ENCODE assay signal across 8 cellular contexts in genomic region chr4:74444891-74445642, GRCh38. TPM values are rescaled to one million over a fixed set of nuclear protein-coding genes. Genes with fewer than 3 reads are reported as not detected.
DNase-seq lines count a peak whose midpoint lies in the region; ATAC-seq and TF ChIP-seq lines count a peak whose summit lies in the region.

Gene AREG (plus strand): TSS chr4:74445136. CDS start chr4:74445346, 210 bp downstream.

- peak; percentile 84 for ATAC-seq in HG02973 (IDR thresholded peaks at IDR 0.05; ENCODE audit: unreplicated experiment)

- peak; percentile 40 for DNase-seq in SIG-M5 treated with dmso at 0.1 percent for 504 hours (lab: John Stamatoyannopoulos, UW; ENCODE audit: unreplicated experiment)
- DNase-seq in SIG-M5 (lab: John Stamatoyannopoulos, UW), result no peak
- DNase-seq in NCI-H526 treated with DMSO at 0.1 percent for 48 hours (lab: John Stamatoyannopoulos, UW), result peak; percentile 49
- DNase-seq in activated CD8-positive, alpha-beta memory T cell treated with anti-CD3 and anti-CD28 coated beads for 1 hour (ENCODE audit: extremely low read depth in 1 of 2, low read depth in 1 of 2), result peak; percentile 86 to 90
- peak; percentile 93 for DNase-seq in endodermal cell
- DNase-seq in stimulated activated CD8-positive, alpha-beta memory T cell treated with anti-CD3 and anti-CD28 coated beads, Interleukin-2, amount 100 ng/mL, for 48 hours (ENCODE audit: low read depth in 2 of 2), result peak; percentile 67 to 81

- WGBS in endodermal cell (ENCODE audit: insufficient coverage in 1 of 2, insufficient read length in 1 of 2), 2 experiments, result 3% methylated on average over 32 to 64 of the region's 64 CpGs

- no peaks in the 10 kb centered on the region for H3K36me3 ChIP-seq in endodermal cell (ENCODE audit: control insufficient read depth, insufficient read depth, low read length)

- peak within 1 kb of the TSS; percentile 77 for H3K27ac Mint-ChIP-seq in endodermal cell

- no peaks in the 10 kb centered on the region for H3K4me1 Mint-ChIP-seq in endodermal cell

- no peak within 1 kb of the TSS for H3K27ac ChIP-seq in endodermal cell (ENCODE audit: low read depth, low read length)

- H3K4me1 ChIP-seq in endodermal cell (ENCODE audit: control insufficient read depth, insufficient read depth, low read length) (no peaks in the 10 kb centered on the region), mononuclear cell (ENCODE audit: insufficient read depth, low read length) (peaks cover 6% of the 10 kb centered on the region)

- no peaks in the 10 kb centered on the region for H3K9me3 ChIP-seq in endodermal cell (ENCODE audit: control insufficient read depth, low read length)
- H3K9me3 ChIP-seq in mononuclear cell (ENCODE audit: low read depth, low read length), result no peaks in the 10 kb centered on the region

- TF ChIP-seq CTCF in endodermal cell (conservative IDR thresholded peaks at IDR 0.05), result peak; percentile 72

- no peaks in the 10 kb centered on the region for H3K9me3 Mint-ChIP-seq in endodermal cell

- H3K36me3 Mint-ChIP-seq in endodermal cell (ENCODE audit: low read depth), result no peaks in the 10 kb centered on the region

- H3K27me3 Mint-ChIP-seq in endodermal cell (ENCODE audit: insufficient read depth), result peaks cover 26% of the 10 kb centered on the region

- peaks cover 32% of the 10 kb centered on the region for H3K27me3 ChIP-seq in endodermal cell (ENCODE audit: control insufficient read depth, insufficient read depth, low read length, poor library complexity, severe bottlenecking)
- no peaks in the 10 kb centered on the region for H3K27me3 ChIP-seq in mononuclear cell (ENCODE audit: insufficient read depth, low read length)

- no peak within 1 kb of the TSS for H3K9ac ChIP-seq in endodermal cell (ENCODE audit: extremely low read depth, low read length, poor library complexity, severe bottlenecking)

- H3K4me3 Mint-ChIP-seq in endodermal cell, result peak within 1 kb of the TSS; percentile 71

- H3K4me3 ChIP-seq in endodermal cell (ENCODE audit: low read length) (peak within 1 kb of the TSS; percentile 75), mononuclear cell (ENCODE audit: low read length) (peak within 1 kb of the TSS; percentile 55)

RNA-seq across cellular contexts. Expression of gene AREG, which starts in this region (rescaled TPM):
- total RNA-seq in endodermal cell (1 to 10 TPM in 1 of 2 donors, not detected in 1; 1.3 TPM), mononuclear cell (20.1 TPM)
- polyA plus RNA-seq in endodermal cell (2013, experiment 1 of 2), result not detected
- not detected for polyA plus RNA-seq in endodermal cell (2013, experiment 2 of 2)
